1 cellular context compared by ENCODE assay signal in the genomic region with DNA sequence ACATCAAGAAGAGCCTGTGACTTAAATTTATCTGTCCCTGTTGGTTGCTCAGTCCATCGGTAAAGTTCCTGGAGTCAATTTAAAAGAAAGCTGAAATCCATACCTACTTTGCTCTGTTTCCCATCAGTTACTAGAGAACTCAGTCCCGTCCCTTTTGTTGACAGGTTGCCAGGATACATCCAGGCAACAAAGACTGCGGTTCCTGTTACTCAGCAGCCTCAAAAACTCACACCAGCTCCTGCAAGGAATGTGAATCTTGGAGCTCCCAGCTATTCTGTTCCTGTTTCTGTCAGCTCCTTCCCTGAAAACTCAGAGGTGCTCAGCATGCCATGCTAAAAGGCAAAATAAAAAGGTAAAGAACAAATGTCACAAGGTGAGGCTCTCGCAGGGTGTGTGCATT.
TF ChIP-seq lines count a peak whose summit lies in the region.

Gene ZNF474 (plus strand): TSS at position 215 of the 400 bp plus-strand sequence. CDS start 22,445 bp downstream, outside the sequence.

TF ChIP-seq in K562, 482 proteins besides CTCF, POLR2A, EP300 and RAD21 (continued from another document and continues in another):
- TF ChIP-seq CHD7 (IDR thresholded peaks at IDR 0.05; ENCODE audit: low read depth, low read length) (no peak), HMGXB4 (CRISPR knock-in tag; IDR thresholded peaks at IDR 0.05) (no peak), CBX2 (IDR thresholded peaks at IDR 0.05; ENCODE audit: insufficient read depth, low read length, poor library complexity, severe bottlenecking) (no peak), TBP (optimal IDR thresholded peaks at IDR 0.05; ENCODE audit: low read depth, low read length) (no peak), NFE2 (IDR thresholded peaks at IDR 0.05; ENCODE audit: low read depth) (no peak), CBFB (CRISPR knock-in tag; IDR thresholded peaks at IDR 0.05) (no peak), ZNF79 (CRISPR knock-in tag; IDR thresholded peaks at IDR 0.05; ENCODE audit: low read depth) (no peak), FOXJ3 (CRISPR knock-in tag; IDR thresholded peaks at IDR 0.05) (peak; percentile 96), LEF1 (IDR thresholded peaks at IDR 0.05) (peak; percentile 17; the same call in 1 of the 2 replicates), SPI1 (IDR thresholded peaks at IDR 0.05; ENCODE audit: borderline replicate concordance, low read depth, low read length) (peak; percentile 78), TCF7 (IDR thresholded peaks at IDR 0.05; ENCODE audit: borderline replicate concordance) (no peak), NRF1 (conservative IDR thresholded peaks at IDR 0.05 in 1 of 2, IDR thresholded peaks at IDR 0.05 in 1 of 2) (no peak), ARNT (IDR thresholded peaks at IDR 0.05) (no peak), RCOR1 (IDR thresholded peaks at IDR 0.05; ENCODE audit: borderline replicate concordance in 1 of 2, low read depth in 2 of 2, low read length in 2 of 2) (0 out of 4 replicates have a peak, but pooled peaks of 1 of the 2 experiments have one; percentile 16), POLR2B (IDR thresholded peaks at IDR 0.05; ENCODE audit: low read depth, partially characterized antibody) (no peak), HEY1 (CRISPR knock-in tag; IDR thresholded peaks at IDR 0.05; ENCODE audit: borderline replicate concordance) (no peak), ZNF431 (CRISPR knock-in tag; IDR thresholded peaks at IDR 0.05) (no peak), KAT7 (CRISPR knock-in tag; IDR thresholded peaks at IDR 0.05; ENCODE audit: borderline replicate concordance) (no peak), ZNF311 (CRISPR knock-in tag; IDR thresholded peaks at IDR 0.05) (no peak), RBM17 (IDR thresholded peaks at IDR 0.05; ENCODE audit: borderline replicate concordance, low read depth, low read length) (no peak), TEAD4 (IDR thresholded peaks at IDR 0.05; ENCODE audit: low read length) (peak; percentile 68), TEAD4 (CRISPR knock-in tag; IDR thresholded peaks at IDR 0.05; ENCODE audit: borderline replicate concordance) (no peak), BRD4 (IDR thresholded peaks at IDR 0.05) (no peak), SAFB2 (IDR thresholded peaks at IDR 0.05; ENCODE audit: borderline replicate concordance, low read depth, low read length, severe bottlenecking) (no peak), DLX4 (CRISPR knock-in tag; IDR thresholded peaks at IDR 0.05) (no peak), HDAC8 (tag; IDR thresholded peaks at IDR 0.05) (no peak), SAFB (IDR thresholded peaks at IDR 0.05; ENCODE audit: borderline replicate concordance, low read depth, low read length) (no peak), FOXJ2 (tag; IDR thresholded peaks at IDR 0.05) (peak; percentile 99), MYNN (IDR thresholded peaks at IDR 0.05) (peak; percentile 90), MYNN (CRISPR knock-in tag; IDR thresholded peaks at IDR 0.05) (no peak), CBX8 (IDR thresholded peaks at IDR 0.05; ENCODE audit: borderline replicate concordance, extremely low read depth, low read depth, low read length, poor library complexity, severe bottlenecking) (no peak), NBN (IDR thresholded peaks at IDR 0.05; ENCODE audit: low read depth) (no peak), NR2F6 (CRISPR knock-in tag; IDR thresholded peaks at IDR 0.05) (no peak), RBM39 (optimal IDR thresholded peaks at IDR 0.05; ENCODE audit: low read depth, low read length) (no peak), RFX1 (IDR thresholded peaks at IDR 0.05) (peak; percentile 85), ATF6 (CRISPR knock-in tag; IDR thresholded peaks at IDR 0.05) (no peak), ZFPM2 (CRISPR knock-in tag; IDR thresholded peaks at IDR 0.05) (no peak), FOXA1 (IDR thresholded peaks at IDR 0.05; ENCODE audit: borderline replicate concordance) (no peak), ZBTB1 (CRISPR knock-in tag; IDR thresholded peaks at IDR 0.05; ENCODE audit: borderline replicate concordance, low read depth) (no peak), ZNF224 (CRISPR knock-in tag; IDR thresholded peaks at IDR 0.05) (no peak), ARID1B (IDR thresholded peaks at IDR 0.05) (peak; percentile 17; the same call in 1 of the 2 replicates), NEUROD1 (IDR thresholded peaks at IDR 0.05; ENCODE audit: borderline replicate concordance, low read depth, low read length, partially characterized antibody) (peak; percentile 40), POLR3A (IDR thresholded peaks at IDR 0.05; ENCODE audit: borderline replicate concordance, extremely low read depth, insufficient read depth, insufficient read length) (no peak)
- TF ChIP-seq, protein P1, sequence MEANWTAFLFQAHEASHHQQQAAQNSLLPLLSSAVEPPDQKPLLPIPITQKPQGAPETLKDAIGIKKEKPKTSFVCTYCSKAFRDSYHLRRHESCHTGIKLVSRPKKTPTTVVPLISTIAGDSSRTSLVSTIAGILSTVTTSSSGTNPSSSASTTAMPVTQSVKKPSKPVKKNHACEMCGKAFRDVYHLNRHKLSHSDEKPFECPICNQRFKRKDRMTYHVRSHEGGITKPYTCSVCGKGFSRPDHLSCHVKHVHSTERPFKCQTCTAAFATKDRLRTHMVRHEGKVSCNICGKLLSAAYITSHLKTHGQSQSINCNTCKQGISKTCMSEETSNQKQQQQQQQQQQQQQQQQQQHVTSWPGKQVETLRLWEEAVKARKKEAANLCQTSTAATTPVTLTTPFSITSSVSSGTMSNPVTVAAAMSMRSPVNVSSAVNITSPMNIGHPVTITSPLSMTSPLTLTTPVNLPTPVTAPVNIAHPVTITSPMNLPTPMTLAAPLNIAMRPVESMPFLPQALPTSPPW (CRISPR knock-in tag; IDR thresholded peaks at IDR 0.05): no peak
- TF ChIP-seq, protein P2, sequence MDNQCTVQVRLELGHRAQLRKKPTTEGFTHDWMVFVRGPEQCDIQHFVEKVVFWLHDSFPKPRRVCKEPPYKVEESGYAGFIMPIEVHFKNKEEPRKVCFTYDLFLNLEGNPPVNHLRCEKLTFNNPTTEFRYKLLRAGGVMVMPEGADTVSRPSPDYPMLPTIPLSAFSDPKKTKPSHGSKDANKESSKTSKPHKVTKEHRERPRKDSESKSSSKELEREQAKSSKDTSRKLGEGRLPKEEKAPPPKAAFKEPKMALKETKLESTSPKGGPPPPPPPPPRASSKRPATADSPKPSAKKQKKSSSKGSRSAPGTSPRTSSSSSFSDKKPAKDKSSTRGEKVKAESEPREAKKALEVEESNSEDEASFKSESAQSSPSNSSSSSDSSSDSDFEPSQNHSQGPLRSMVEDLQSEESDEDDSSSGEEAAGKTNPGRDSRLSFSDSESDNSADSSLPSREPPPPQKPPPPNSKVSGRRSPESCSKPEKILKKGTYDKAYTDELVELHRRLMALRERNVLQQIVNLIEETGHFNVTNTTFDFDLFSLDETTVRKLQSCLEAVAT (IDR thresholded peaks at IDR 0.05): no peak
- TF ChIP-seq, protein P3, sequence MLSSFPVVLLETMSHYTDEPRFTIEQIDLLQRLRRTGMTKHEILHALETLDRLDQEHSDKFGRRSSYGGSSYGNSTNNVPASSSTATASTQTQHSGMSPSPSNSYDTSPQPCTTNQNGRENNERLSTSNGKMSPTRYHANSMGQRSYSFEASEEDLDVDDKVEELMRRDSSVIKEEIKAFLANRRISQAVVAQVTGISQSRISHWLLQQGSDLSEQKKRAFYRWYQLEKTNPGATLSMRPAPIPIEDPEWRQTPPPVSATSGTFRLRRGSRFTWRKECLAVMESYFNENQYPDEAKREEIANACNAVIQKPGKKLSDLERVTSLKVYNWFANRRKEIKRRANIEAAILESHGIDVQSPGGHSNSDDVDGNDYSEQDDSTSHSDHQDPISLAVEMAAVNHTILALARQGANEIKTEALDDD (IDR thresholded peaks at IDR 0.05): peak; percentile 38; the same call in 1 of the 2 replicates
